Comparison of ENCODE assay signal across 9 cellular contexts in genomic region chr1:197773856-197774255, GRCh38. TPM values are rescaled to one million over a fixed set of nuclear protein-coding genes. Genes with fewer than 3 reads are reported as not detected.
DNase-seq lines count a peak whose midpoint lies in the region; ATAC-seq, FAIRE-seq and TF ChIP-seq lines count a peak whose summit lies in the region.
"Had no signal": no experiment of that assay in that cellular context is flagged by ENCODE, and none has a peak within 500 bp of the region (broad histone marks: within the 10 kb centered on the region; RNA-seq: fewer than 3 reads in every experiment).

No MANE protein-coding gene starts in this region.

- intact Hi-C loops in left ventricle myocardium superior (cut with micrococcal nuclease) = no loop called here

- H3K4me1 ChIP-seq in cardiac muscle cell (ENCODE audit: low read depth) = peaks cover 19% of the 10 kb centered on the region

- TF ChIP-seq CTCF in cardiac muscle cell (IDR thresholded peaks at IDR 0.05; ENCODE audit: low read depth, low read length) (no peak), kidney epithelial cell (IDR thresholded peaks at IDR 0.05; ENCODE audit: insufficient read depth, low read length, poor library complexity, severe bottlenecking) (no peak), type B pancreatic cell (conservative IDR thresholded peaks at IDR 0.05) (no peak)

- peak overlapping the region; percentile 67 for H3K4me3 ChIP-seq in cardiac muscle cell
- peak overlapping the region; percentile 52 for H3K4me3 ChIP-seq in kidney epithelial cell (ENCODE audit: low read depth, low read length)

- peaks cover 3% of the 10 kb centered on the region for H3K27me3 Mint-ChIP-seq in type B pancreatic cell

- peaks cover 5 to 12% of the 10 kb centered on the region in 2 donors for H3K36me3 Mint-ChIP-seq in activated naive CD4-positive, alpha-beta T cell treated with anti-CD3 and anti-CD28 coated beads, Interleukin-2, amount 50 U/mL, for 72 hours
- no peaks in the 10 kb centered on the region for H3K36me3 Mint-ChIP-seq in type B pancreatic cell

- no peaks in the 10 kb centered on the region for H3K9me3 Mint-ChIP-seq in activated naive CD4-positive, alpha-beta T cell treated with anti-CD3 and anti-CD28 coated beads, Interleukin-2, amount 50 U/mL, for 72 hours
- no peaks in the 10 kb centered on the region for H3K9me3 Mint-ChIP-seq in type B pancreatic cell

- peak overlapping the region; percentile 95 to 96 for H3K27ac Mint-ChIP-seq in activated naive CD4-positive, alpha-beta T cell treated with anti-CD3 and anti-CD28 coated beads, Interleukin-2, amount 50 U/mL, for 72 hours
- H3K27ac Mint-ChIP-seq in type B pancreatic cell = peak overlapping the region; percentile 78

- H3K36me3 ChIP-seq in cardiac muscle cell = no peaks in the 10 kb centered on the region
- H3K36me3 ChIP-seq in kidney epithelial cell (ENCODE audit: control insufficient read depth, insufficient read depth, low read length) = no peaks in the 10 kb centered on the region

- H3K27me3 ChIP-seq in cardiac muscle cell (no peaks in the 10 kb centered on the region), kidney epithelial cell (ENCODE audit: control insufficient read depth, insufficient read depth, low read length) (no peaks in the 10 kb centered on the region)

- H3K27ac ChIP-seq in cardiac muscle cell = peak overlapping the region; percentile 95

- ATAC-seq in left ventricle myocardium superior = no peak
- no peak for ATAC-seq in activated naive CD4-positive, alpha-beta T cell treated with anti-CD3 and anti-CD28 coated beads, Interleukin-2, amount 50 U/mL, for 72 hours
- no peak for ATAC-seq in GM19395 (IDR thresholded peaks at IDR 0.05; ENCODE audit: unreplicated experiment)

- no peak for FAIRE-seq in frontal cortex (lab: Jason Lieb, UNC)
- FAIRE-seq: G401.6 had no signal

- no peaks in the 10 kb centered on the region for H3K9me3 ChIP-seq in cardiac muscle cell (ENCODE audit: low read depth)

- no peak for DNase-seq in cardiac muscle cell (ENCODE audit: low read depth in 1 of 2, low spot score in 1 of 2)
- no peak for DNase-seq in left ventricle myocardium superior
- DNase-seq in activated naive CD4-positive, alpha-beta T cell treated with anti-CD3 and anti-CD28 coated beads, Interleukin-2, amount 50 U/mL, for 72 hours (ENCODE audit: low spot score in 2 of 2) = no peak
- no peak for DNase-seq in kidney epithelial cell (ENCODE audit: low read depth)
- no peak for DNase-seq in type B pancreatic cell (ENCODE audit: extremely low spot score, unreplicated experiment)
- no peak for DNase-seq in frontal cortex (ENCODE audit: low spot score in 2 of 2)
- no peak for DNase-seq in islet precursor cell

- peaks cover 18% of the 10 kb centered on the region for H3K4me1 Mint-ChIP-seq in type B pancreatic cell (ENCODE audit: unreplicated experiment)

- peak overlapping the region; percentile 92 for H3K4me3 Mint-ChIP-seq in type B pancreatic cell

RNA-seq across cellular contexts. Expression of gene DENND1B, which starts 1.4 kb away (rescaled TPM):
- total RNA-seq in cardiac muscle cell (9.9 and 11.0 TPM in 2 replicates), left ventricle myocardium superior (26.1 TPM), kidney epithelial cell (7.0 and 7.5 TPM in 2 replicates), type B pancreatic cell (ENCODE audit: low replicate concordance) (8.7 and 8.8 TPM in 2 replicates), frontal cortex (43.6 TPM)
- polyA plus RNA-seq in cardiac muscle cell = 11.0 and 14.9 TPM in 2 replicates
- 10 to 100 TPM in 1 of 2 donors, 1 to 10 TPM in 1; 9.3 to 21.3 TPM for total RNA-seq in activated naive CD4-positive, alpha-beta T cell treated with anti-CD3 and anti-CD28 coated beads, Interleukin-2, amount 50 U/mL, for 72 hours
